ENCODE assay signal across 8 cellular contexts in genomic region chr17:45315583-45316270, GRCh38. TPM values are rescaled to one million over a fixed set of nuclear protein-coding genes. Genes with fewer than 3 reads are reported as not detected.
A peak's percentile ranks its signal among the peaks of the same experiment; 100 is the strongest.
DNase-seq lines count a peak whose midpoint lies in the region; ATAC-seq, FAIRE-seq and TF ChIP-seq lines count a peak whose summit lies in the region.

No MANE protein-coding gene starts in this region.

- DNase-seq in H7 (no peak), SJSA1 (ENCODE audit: low read depth in 1 of 2, low spot score in 2 of 2) (no peak), fibroblast of mammary gland (ENCODE audit: low read depth) (no peak), sigmoid colon (no peak), COLO668 (lab: John Stamatoyannopoulos, UW; ENCODE audit: unreplicated experiment) (no peak), HTR-8/SVneo (ENCODE audit: insufficient read length, low spot score) (no peak), C1 segment of cervical spinal cord (lab: John Stamatoyannopoulos, UW) (no peak)

- no peaks in the 10 kb centered on the region for H3K9me3 ChIP-seq in SJSA1 (replicated peaks)
- no peaks in the 10 kb centered on the region for H3K9me3 ChIP-seq in sigmoid colon

- intact Hi-C loops in sigmoid colon (cut with DNase I) = loop anchor here (2.0 to 5.0 kb wide), 3 partner anchors 39 to 168 kb away; partner anchors contain the start of genes FMNL1 and HEXIM1

- FAIRE-seq in HTR-8/SVneo (lab: Jason Lieb, UNC) = no peak

- no peak for ATAC-seq in HG03025 (IDR thresholded peaks at IDR 0.05; ENCODE audit: low FRiP score, unreplicated experiment)

- TF ChIP-seq CTCF in fibroblast of mammary gland (conservative IDR thresholded peaks at IDR 0.05; ENCODE audit: control insufficient read depth, insufficient read depth, low read depth, low read length) (no peak), sigmoid colon (IDR thresholded peaks at IDR 0.05) (no peak)

- H3K4me3 ChIP-seq in H7 (ENCODE audit: insufficient read depth, low read depth, low read length) (peak overlapping the region; percentile 80), SJSA1 (peak overlapping the region; percentile 89), fibroblast of mammary gland (ENCODE audit: control insufficient read depth, low read depth, low read length) (peak overlapping the region; percentile 91), sigmoid colon (peak overlapping the region; percentile 70 to 93 (median 86))

- H3K36me3 ChIP-seq in H7 (replicated peaks; ENCODE audit: control insufficient read depth, insufficient read depth, low read length) (no peaks in the 10 kb centered on the region), SJSA1 (peaks cover 27% of the 10 kb centered on the region), sigmoid colon (no peaks in the 10 kb centered on the region)

- H3K4me1 ChIP-seq in SJSA1 (replicated peaks) = peaks cover 70% of the 10 kb centered on the region
- peaks cover 2 to 90% (median 76%) of the 10 kb centered on the region in 4 donors for H3K4me1 ChIP-seq in sigmoid colon

- 3 to 8% methylated on average over 8 of the region's 8 CpGs for WGBS in sigmoid colon, 2 donors

- TF ChIP-seq POLR2A in sigmoid colon (IDR thresholded peaks at IDR 0.05) = no peak

- H3K27ac ChIP-seq in SJSA1 (no peak overlapping the region), sigmoid colon (peak overlapping the region; percentile 95 to 98 (median 97))

- H3K27me3 ChIP-seq in H7 (ENCODE audit: control insufficient read depth, insufficient read depth, low read length) (no peaks in the 10 kb centered on the region), SJSA1 (replicated peaks) (no peaks in the 10 kb centered on the region), sigmoid colon (no peaks in the 10 kb centered on the region)

- no peak for TF ChIP-seq EP300 in sigmoid colon (IDR thresholded peaks at IDR 0.05)

RNA-seq across cellular contexts. Expression of gene MAP3K14, which starts 1.1 kb away (rescaled TPM):
- total RNA-seq in H7 (2014; rRNA removed; shearing (Covaris generic)) = 1.6 TPM in 2 replicates
- 3.7 and 5.5 TPM in 2 replicates for total RNA-seq in SJSA1 (2014; rRNA removed; shearing (Covaris generic))
- total RNA-seq in sigmoid colon = 10 to 100 TPM in 3 of 4 donors, 1 to 10 TPM in 1; 9.2 to 28.5 (median 14.1) TPM
- 10 to 100 TPM in 1 of 3 donors, 1 to 10 TPM in 2; 7.2 to 20.8 (median 9.0) TPM for polyA plus RNA-seq in sigmoid colon

RNA-seq across cellular contexts. Expression of gene SPATA32, which starts 53.8 kb away (rescaled TPM):
- total RNA-seq in H7 (2014; rRNA removed; shearing (Covaris generic)) = 0.24 TPM in 1 of 2 replicates, not detected in the other
- total RNA-seq in SJSA1 (2014; rRNA removed; shearing (Covaris generic)) = not detected in 2 replicates
- total RNA-seq in sigmoid colon = not detected
- under 1 TPM in 1 of 3 donors, not detected in 2; 0.07 TPM for polyA plus RNA-seq in sigmoid colon
